9 cellular contexts compared by ENCODE assay signal in genomic region chr18:51537487-51537886, GRCh38.
DNase-seq lines count a peak whose midpoint lies in the region; ATAC-seq and TF ChIP-seq lines count a peak whose summit lies in the region.
"Had no signal": no experiment of that assay in that cellular context is flagged by ENCODE, and none has a peak within 500 bp of the region (broad histone marks: within the 10 kb centered on the region; RNA-seq: fewer than 3 reads in every experiment).

No MANE protein-coding gene starts in this region.

- no peaks in the 10 kb centered on the region for H3K36me3 Mint-ChIP-seq in CD14-positive monocyte
- H3K36me3 Mint-ChIP-seq: naive B cell had no signal

- H3K36me3 ChIP-seq in RWPE2 (ENCODE audit: low read depth) (no peaks in the 10 kb centered on the region), cardiac muscle cell (no peaks in the 10 kb centered on the region), smooth muscle cell (ENCODE audit: low read depth) (no peaks in the 10 kb centered on the region)

- peak overlapping the region; percentile 10 for H2AFZ ChIP-seq in smooth muscle cell (ENCODE audit: low read depth)

- H3K27ac ChIP-seq in RWPE2 (ENCODE audit: poor library complexity, severe bottlenecking): no peak overlapping the region
- H3K27ac ChIP-seq in cardiac muscle cell: no peak overlapping the region
- no peak overlapping the region for H3K27ac ChIP-seq in smooth muscle cell (ENCODE audit: low read depth)

- H3K4me1 Mint-ChIP-seq in CD14-positive monocyte: no peaks in the 10 kb centered on the region
- H3K4me1 Mint-ChIP-seq: naive B cell had no signal

- ATAC-seq in Right ventricle myocardium inferior: peak; percentile 80
- peak; percentile 60 for ATAC-seq in HG03520 (IDR thresholded peaks at IDR 0.05; ENCODE audit: unreplicated experiment)
- peak; percentile 95 for ATAC-seq in RWPE2 (ENCODE audit: low read depth)

- H3K4me3 Mint-ChIP-seq in CD14-positive monocyte: no peak overlapping the region
- H3K4me3 Mint-ChIP-seq: naive B cell had no signal

- H4K20me1 ChIP-seq in smooth muscle cell (ENCODE audit: low read depth): no peaks in the 10 kb centered on the region

- H3K9me3 ChIP-seq in RWPE2 (ENCODE audit: severe bottlenecking) (no peaks in the 10 kb centered on the region), cardiac muscle cell (ENCODE audit: low read depth) (no peaks in the 10 kb centered on the region), smooth muscle cell (replicated peaks; ENCODE audit: low read depth) (no peaks in the 10 kb centered on the region)

- intact Hi-C loops in Right ventricle myocardium inferior (cut with DNase I): loop anchor here (2.0 to 10.0 kb wide), 2 partner anchors 153 to 427 kb away; no protein-coding TSS in a partner anchor
- intact Hi-C loops in cardiac septum (cut with DNase I): no loop called here
- intact Hi-C loops in CD14-positive monocyte (cut with micrococcal nuclease): no loop called here

- TF ChIP-seq CTCF in RWPE2 (IDR thresholded peaks at IDR 0.05; ENCODE audit: poor library complexity, severe bottlenecking) (peak; percentile 83), cardiac muscle cell (IDR thresholded peaks at IDR 0.05; ENCODE audit: low read depth, low read length) (peak; percentile 78), smooth muscle cell (IDR thresholded peaks at IDR 0.05; ENCODE audit: borderline replicate concordance, insufficient read depth, poor library complexity, severe bottlenecking) (peak; percentile 53), CD14-positive monocyte (IDR thresholded peaks at IDR 0.05) (no peak)

- no peaks in the 10 kb centered on the region for H3K27me3 Mint-ChIP-seq in CD14-positive monocyte (ENCODE audit: low read depth in 3 of 3)

- H3K4me1 ChIP-seq in RWPE2 (ENCODE audit: insufficient read depth, poor library complexity, severe bottlenecking) (no peaks in the 10 kb centered on the region), cardiac muscle cell (ENCODE audit: low read depth) (no peaks in the 10 kb centered on the region), smooth muscle cell (ENCODE audit: low read depth) (no peaks in the 10 kb centered on the region)

- no peak for DNase-seq in Right ventricle myocardium inferior (ENCODE audit: missing footprints)
- DNase-seq in cardiac septum (ENCODE audit: low spot score): no peak
- DNase-seq in RWPE2 (ENCODE audit: low spot score): no peak
- DNase-seq in cardiac muscle cell (ENCODE audit: low read depth in 1 of 2, low spot score in 1 of 2): peak; percentile 67 to 85
- DNase-seq in smooth muscle cell (lab: John Stamatoyannopoulos, UW; ENCODE audit: unreplicated experiment): no peak
- no peak for DNase-seq in CD14-positive monocyte (ENCODE audit: low spot score)
- DNase-seq in NOMO-1 treated with DMSO at 0.1 percent for 48 hours (lab: John Stamatoyannopoulos, UW; ENCODE audit: unreplicated experiment): no peak
- DNase-seq: naive B cell had no signal

- H3K27ac Mint-ChIP-seq in CD14-positive monocyte: no peak overlapping the region
- H3K27ac Mint-ChIP-seq: naive B cell had no signal

- peaks cover 0 to 11% (median 5%) of the 10 kb centered on the region in 7 donors for H3K9me3 Mint-ChIP-seq in CD14-positive monocyte

- H3K4me3 ChIP-seq in RWPE2 (ENCODE audit: severe bottlenecking): no peak overlapping the region
- H3K4me3 ChIP-seq in cardiac muscle cell: no peak overlapping the region
- H3K4me3 ChIP-seq in smooth muscle cell: peak overlapping the region; percentile 12

- H3K27me3 ChIP-seq in RWPE2 (ENCODE audit: insufficient read depth, poor library complexity, severe bottlenecking) (no peaks in the 10 kb centered on the region), cardiac muscle cell (no peaks in the 10 kb centered on the region), smooth muscle cell (ENCODE audit: low read depth) (no peaks in the 10 kb centered on the region)

- H3K79me2 ChIP-seq in smooth muscle cell (ENCODE audit: low read depth): no peaks in the 10 kb centered on the region

- no peak overlapping the region for H3K9ac ChIP-seq in smooth muscle cell (ENCODE audit: low read depth)

- WGBS in smooth muscle cell (ENCODE audit: low lambda C conversion rate): 27% methylated on average over 6 of the region's 6 CpGs

- H3K4me2 ChIP-seq in smooth muscle cell: no peak overlapping the region

- H3F3A ChIP-seq in smooth muscle cell (ENCODE audit: low read depth): no peaks in the 10 kb centered on the region

Comparison
In these comparisons a context has a peak if more than half of its experiments do, and no peak if none do; other contexts are left out.
1. DNase-seq: peak in cardiac muscle cell (2 of 2); none in Right ventricle myocardium inferior (single experiment), cardiac septum (single experiment), RWPE2 (single experiment), smooth muscle cell (single experiment), CD14-positive monocyte (single experiment) and NOMO-1 treated with DMSO at 0.1 percent for 48 hours (single experiment).
2. Peak in every context shown above with its lines, with median percentiles within 50 percentile points of each other: ATAC-seq.